ENCODE assay signal across 1 cellular context in genomic region chr1:16172232-16172830, GRCh38.
TF ChIP-seq lines count a peak whose summit lies in the region.

No MANE protein-coding gene starts in this region.

TF ChIP-seq in HCT116, 20 proteins besides CTCF, POLR2A, EP300 and RAD21:
- TF ChIP-seq POLR2AphosphoS5 (IDR thresholded peaks at IDR 0.05; ENCODE audit: low read depth, low read length) (no peak), ZFX (IDR thresholded peaks at IDR 0.05) (no peak), SP1 (IDR thresholded peaks at IDR 0.05; ENCODE audit: low read depth) (no peak), SRF (IDR thresholded peaks at IDR 0.05; ENCODE audit: low read depth) (no peak), YY1 (IDR thresholded peaks at IDR 0.05; ENCODE audit: extremely low read depth, insufficient replicate concordance, low read depth, low read length) (no peak), EZH2 (IDR thresholded peaks at IDR 0.05) (no peak), TCF7L2 (IDR thresholded peaks at IDR 0.05; ENCODE audit: borderline replicate concordance, extremely low read depth, insufficient read depth, insufficient read length) (no peak), REST (IDR thresholded peaks at IDR 0.05; ENCODE audit: low read depth) (no peak), ZBTB33 (IDR thresholded peaks at IDR 0.05; ENCODE audit: extremely low read depth, insufficient replicate concordance, low read length) (no peak), ZNF274 (IDR thresholded peaks at IDR 0.05; ENCODE audit: low read depth, low read length) (no peak), SIN3A (IDR thresholded peaks at IDR 0.05; ENCODE audit: low read depth) (no peak), EGR1 (IDR thresholded peaks at IDR 0.05; ENCODE audit: low read depth) (no peak), CBX3 (IDR thresholded peaks at IDR 0.05; ENCODE audit: low read depth) (no peak), ATF3 (IDR thresholded peaks at IDR 0.05) (no peak), CEBPB (IDR thresholded peaks at IDR 0.05; ENCODE audit: low read depth) (no peak), FOSL1 (IDR thresholded peaks at IDR 0.05; ENCODE audit: low read depth) (no peak)
- TF ChIP-seq, protein P1, sequence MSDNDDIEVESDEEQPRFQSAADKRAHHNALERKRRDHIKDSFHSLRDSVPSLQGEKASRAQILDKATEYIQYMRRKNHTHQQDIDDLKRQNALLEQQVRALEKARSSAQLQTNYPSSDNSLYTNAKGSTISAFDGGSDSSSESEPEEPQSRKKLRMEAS (IDR thresholded peaks at IDR 0.05) = no peak
